Comparison of ENCODE assay signal across 9 cellular contexts in the genomic region with DNA sequence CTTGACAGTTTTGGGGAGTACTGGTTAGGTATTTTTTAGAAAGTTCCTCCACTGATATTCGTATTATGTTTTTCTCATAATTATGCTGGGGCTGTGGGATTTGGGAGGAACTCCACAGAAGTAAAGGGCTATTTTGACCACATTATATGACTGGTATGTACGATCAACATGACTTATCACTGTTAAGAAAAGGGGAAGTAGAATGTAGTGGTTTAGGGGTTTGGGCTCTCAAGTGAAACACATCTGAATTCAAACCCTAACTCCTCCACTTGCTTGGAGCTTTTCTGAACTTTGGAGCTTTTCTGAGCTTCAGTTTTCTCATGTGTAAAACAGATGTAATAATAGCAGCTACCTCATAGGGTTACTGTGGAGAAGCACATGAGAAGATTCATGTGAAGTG.
DNase-seq lines count a peak whose midpoint lies in the region; ATAC-seq and TF ChIP-seq lines count a peak whose summit lies in the region.
"Had no signal": no experiment of that assay in that cellular context is flagged by ENCODE, and none has a peak within 500 bp of the region (broad histone marks: within the 10 kb centered on the region; RNA-seq: fewer than 3 reads in every experiment).

No MANE protein-coding gene starts in this region.

- TF ChIP-seq CTCF in NB4 (IDR thresholded peaks at IDR 0.05; ENCODE audit: low read depth, low read length) (no peak), upper lobe of left lung (IDR thresholded peaks at IDR 0.05) (no peak)

- H3K4me3 ChIP-seq in NB4 (ENCODE audit: low read depth, low read length) = no peak overlapping the region
- H3K4me3 ChIP-seq in upper lobe of left lung = no peak overlapping the region

- ATAC-seq in GM19397 (IDR thresholded peaks at IDR 0.05; ENCODE audit: unreplicated experiment) = peak; percentile 100
- peak; percentile 97 for ATAC-seq in HG02973 (IDR thresholded peaks at IDR 0.05; ENCODE audit: unreplicated experiment)
- no peak for ATAC-seq in upper lobe of left lung (ENCODE audit: low FRiP score in 2 of 2)

- no peak overlapping the region for H3K27ac ChIP-seq in upper lobe of left lung

- no peaks in the 10 kb centered on the region for H3K9me3 ChIP-seq in upper lobe of left lung

- no peak for TF ChIP-seq EP300 in upper lobe of left lung (IDR thresholded peaks at IDR 0.05)

- H3K4me1 ChIP-seq in upper lobe of left lung = no peaks in the 10 kb centered on the region

- 46 to 63% methylated on average over 2 of the region's 2 CpGs for WGBS in upper lobe of left lung, 2 donors

- TF ChIP-seq POLR2A in NB4 (IDR thresholded peaks at IDR 0.05; ENCODE audit: extremely low read depth, insufficient read length) = no peak
- TF ChIP-seq POLR2A in upper lobe of left lung (IDR thresholded peaks at IDR 0.05) = no peak

- no peaks in the 10 kb centered on the region for H3K36me3 ChIP-seq in upper lobe of left lung

- DNase-seq in GF-D8 (lab: John Stamatoyannopoulos, UW) (peak; percentile 39), NB4 (ENCODE audit: low read depth) (peak; percentile 77), NCI-H146 treated with DMSO at 0.1 percent for 48 hours (lab: John Stamatoyannopoulos, UW; ENCODE audit: unreplicated experiment) (no peak), NCI-H748 treated with DMSO at 0.1 percent for 48 hours (lab: John Stamatoyannopoulos, UW) (no peak), NCI-H1048 (lab: John Stamatoyannopoulos, UW) (no peak), upper lobe of left lung (no peak)
- DNase-seq: NCI-H1417 had no signal

- no peaks in the 10 kb centered on the region for H3K27me3 ChIP-seq in upper lobe of left lung

Comparison
In these comparisons a context has a peak if more than half of its experiments do, and no peak if none do; other contexts are left out.
1. DNase-seq: peak in GF-D8 (single experiment) and NB4 (single experiment); none in NCI-H146 treated with DMSO at 0.1 percent for 48 hours (single experiment), NCI-H748 treated with DMSO at 0.1 percent for 48 hours (single experiment), NCI-H1048 (single experiment) and upper lobe of left lung (0 of 2).
2. ATAC-seq: peak in GM19397 (single experiment) and HG02973 (single experiment); none in upper lobe of left lung (0 of 2).